40 cellular contexts compared by ENCODE assay signal in genomic region chr12:7834701-7835100, GRCh38. TPM values are rescaled to one million over a fixed set of nuclear protein-coding genes. Genes with fewer than 3 reads are reported as not detected.
DNase-seq lines count a peak whose midpoint lies in the region; TF ChIP-seq lines count a peak whose summit lies in the region.
"Had no signal": no experiment of that assay in that cellular context is flagged by ENCODE, and none has a peak within 500 bp of the region (broad histone marks: within the 10 kb centered on the region; RNA-seq: fewer than 3 reads in every experiment).

No MANE protein-coding gene starts in this region.

- no peaks in the 10 kb centered on the region for H3K9me2 ChIP-seq in Karpas-422 (replicated peaks; ENCODE audit: insufficient read depth, low read length)

- no peaks in the 10 kb centered on the region for H3K36me3 ChIP-seq in Karpas-422 (ENCODE audit: insufficient read depth, low read length)
- no peaks in the 10 kb centered on the region for H3K36me3 ChIP-seq in CD8-positive, alpha-beta memory T cell (ENCODE audit: insufficient read depth, low read length)
- H3K36me3 ChIP-seq: breast epithelium, MG63, Peyer's patch, prostate gland, tibial artery, WERI-Rb-1 had no signal

- TF ChIP-seq CTCF in epithelial cell of esophagus (IDR thresholded peaks at IDR 0.05; ENCODE audit: insufficient read depth, low read depth, low read length, missing control alignments) = no peak
- no peak for TF ChIP-seq CTCF in mesothelial cell of epicardium (IDR thresholded peaks at IDR 0.05; ENCODE audit: unreplicated experiment)

- no peaks in the 10 kb centered on the region for H3K36me3 Mint-ChIP-seq in mesothelial cell of epicardium
- peaks cover 0 to 3% (median 0%) of the 10 kb centered on the region in 3 donors for H3K36me3 Mint-ChIP-seq in CD8-positive, alpha-beta memory T cell
- H3K36me3 Mint-ChIP-seq in immature natural killer cell = no peaks in the 10 kb centered on the region
- H3K36me3 Mint-ChIP-seq: naive thymus-derived CD8-positive, alpha-beta T cell had no signal

- DNase-seq in SIG-M5 treated with dmso at 0.1 percent for 504 hours (lab: John Stamatoyannopoulos, UW; ENCODE audit: unreplicated experiment) (peak; percentile 9), SIG-M5 (lab: John Stamatoyannopoulos, UW) (no peak), epithelial cell of esophagus (ENCODE audit: low read depth) (peak; percentile 43), mesothelial cell of epicardium (ENCODE audit: low spot score in 2 of 2, unreplicated experiment in 2 of 2) (no peak), Karpas-422 (no peak), germinal center (ENCODE audit: low spot score) (no peak), immature natural killer cell (no peak)
- no peak for DNase-seq in CD8-positive, alpha-beta memory T cell
- DNase-seq: activated CD4-positive, alpha-beta T cell treated with anti-CD3 and anti-CD28 coated beads, Interleukin-2, amount 10 ng/mL, durations not matched to agents 24 days and 14 days; activated CD8-positive, alpha-beta memory T cell treated with anti-CD3 and anti-CD28 coated beads for 24 hours; activated naive CD4-positive, alpha-beta T cell treated with anti-CD3 and anti-CD28 coated beads, Interleukin-2, amount 50 U/mL, for 16 hours; activated T-cell treated with anti-CD3 and anti-CD28 coated beads for 4 hours; amygdala; DND-41; HFFc6; left ventricle myocardium superior; MG63; naive thymus-derived CD8-positive, alpha-beta T cell; NCI-H1417; NCI-H2081; NCI-H2227 treated with DMSO at 0.1 percent for 48 hours; NCI-H69; nucleus accumbens; Peyer's patch; SHP77; stimulated activated CD4-positive, alpha-beta T cell treated with anti-CD3 and anti-CD28 coated beads, Interleukin-4, amount 100 ng/mL, for 24 hours; T-helper 9 cell; tibial artery; WERI-Rb-1 had no signal

- CTCF ChIA-PET in CD8-positive, alpha-beta memory T cell (lab: Charles Lee) = no interaction called here

- H3K4me1 ChIP-seq in Karpas-422 (ENCODE audit: low read length) = no peaks in the 10 kb centered on the region
- no peaks in the 10 kb centered on the region for H3K4me1 ChIP-seq in CD8-positive, alpha-beta memory T cell (ENCODE audit: insufficient read depth, low read length)
- H3K4me1 ChIP-seq: breast epithelium, Peyer's patch, prostate gland, tibial artery had no signal

- H3K27me3 ChIP-seq in Karpas-422 (ENCODE audit: low read length) = no peaks in the 10 kb centered on the region
- no peaks in the 10 kb centered on the region for H3K27me3 ChIP-seq in CD8-positive, alpha-beta memory T cell (ENCODE audit: insufficient read depth, low read length, poor library complexity, severe bottlenecking)
- H3K27me3 ChIP-seq: breast epithelium, MG63, Peyer's patch, tibial artery had no signal

- POLR2A ChIA-PET in CD8-positive, alpha-beta memory T cell (lab: Charles Lee) = no interaction called here

- H3K4me1 Mint-ChIP-seq in mesothelial cell of epicardium (peaks cover 45% of the 10 kb centered on the region), immature natural killer cell (no peaks in the 10 kb centered on the region)
- H3K4me1 Mint-ChIP-seq in CD8-positive, alpha-beta memory T cell = peaks cover 0 to 3% (median 0%) of the 10 kb centered on the region in 3 donors
- H3K4me1 Mint-ChIP-seq: naive thymus-derived CD8-positive, alpha-beta T cell had no signal

- no peaks in the 10 kb centered on the region for H3K27me3 Mint-ChIP-seq in mesothelial cell of epicardium (ENCODE audit: low read depth)
- H3K27me3 Mint-ChIP-seq in CD8-positive, alpha-beta memory T cell = peaks cover 0 to 5% of the 10 kb centered on the region in 2 donors
- H3K27me3 Mint-ChIP-seq in immature natural killer cell (ENCODE audit: low read depth in 3 of 3) = peaks cover 2 to 10% (median 2%) of the 10 kb centered on the region in 3 donors

- no peak overlapping the region for H3K27ac ChIP-seq in Karpas-422 (ENCODE audit: low read length)
- no peak overlapping the region for H3K27ac ChIP-seq in CD8-positive, alpha-beta memory T cell (ENCODE audit: low read depth, low read length)
- H3K27ac ChIP-seq: 22Rv1, breast epithelium, C4-2B, Peyer's patch, prostate gland, tibial artery, WERI-Rb-1 had no signal

- no peak overlapping the region for H3K4me3 Mint-ChIP-seq in mesothelial cell of epicardium
- no peak overlapping the region for H3K4me3 Mint-ChIP-seq in CD8-positive, alpha-beta memory T cell
- H3K4me3 Mint-ChIP-seq in immature natural killer cell = no peak overlapping the region
- H3K4me3 Mint-ChIP-seq: activated CD4-positive, alpha-beta T cell treated with anti-CD3 and anti-CD28 coated beads, Interleukin-2, amount 10 ng/mL, durations not matched to agents 24 days and 14 days; GM23338; HFFc6; naive thymus-derived CD8-positive, alpha-beta T cell had no signal

- H4K20me1 ChIP-seq in Karpas-422 (ENCODE audit: insufficient read depth, low read depth, low read length) = no peaks in the 10 kb centered on the region

- H3K27ac Mint-ChIP-seq in mesothelial cell of epicardium (peak overlapping the region; percentile 69), immature natural killer cell (no peak overlapping the region)
- H3K27ac Mint-ChIP-seq in CD8-positive, alpha-beta memory T cell = no peak overlapping the region
- H3K27ac Mint-ChIP-seq: activated CD4-positive, alpha-beta T cell treated with anti-CD3 and anti-CD28 coated beads, Interleukin-2, amount 10 ng/mL, durations not matched to agents 24 days and 14 days; activated T-helper 2 cell treated with anti-CD3 and anti-CD28 coated beads, Interferon-gamma antibody, Interleukin-2, Interleukin-4, amounts not matched to agents 10 μg/mL and 5 μg/mL and 100 μg/mL, durations not matched to agents 14 hours and 24 hours and 36 hours; GM23338; HFFc6 had no signal

- no peaks in the 10 kb centered on the region for H3K9me3 Mint-ChIP-seq in mesothelial cell of epicardium
- H3K9me3 Mint-ChIP-seq in CD8-positive, alpha-beta memory T cell = no peaks in the 10 kb centered on the region
- no peaks in the 10 kb centered on the region for H3K9me3 Mint-ChIP-seq in immature natural killer cell
- H3K9me3 Mint-ChIP-seq: activated CD4-positive, alpha-beta T cell treated with anti-CD3 and anti-CD28 coated beads, Interleukin-2, amount 10 ng/mL, durations not matched to agents 24 days and 14 days; activated T-helper 2 cell treated with anti-CD3 and anti-CD28 coated beads, Interferon-gamma antibody, Interleukin-2, Interleukin-4, amounts not matched to agents 10 μg/mL and 5 μg/mL and 100 μg/mL, durations not matched to agents 14 hours and 24 hours and 36 hours; GM23338; HFFc6; naive thymus-derived CD8-positive, alpha-beta T cell had no signal

- H3K4me2 ChIP-seq in Karpas-422 (ENCODE audit: low read depth, low read length, poor library complexity, severe bottlenecking) = no peak overlapping the region
- H3K4me2 ChIP-seq: GM23338 had no signal

- H3K4me3 ChIP-seq in epithelial cell of esophagus (ENCODE audit: low read length) (no peak overlapping the region), Karpas-422 (ENCODE audit: low read length) (no peak overlapping the region)
- no peak overlapping the region for H3K4me3 ChIP-seq in CD8-positive, alpha-beta memory T cell (ENCODE audit: low read length)
- H3K4me3 ChIP-seq: breast epithelium, GM23338, K562, MG63, Peyer's patch, prostate gland, tibial artery had no signal

- H2AFZ ChIP-seq in Karpas-422 (ENCODE audit: low read length) = no peak overlapping the region
- H2AFZ ChIP-seq: GM23338 had no signal

- H3K9me3 ChIP-seq in Karpas-422 (ENCODE audit: low read length) = no peaks in the 10 kb centered on the region
- H3K9me3 ChIP-seq in CD8-positive, alpha-beta memory T cell (ENCODE audit: low read length) = no peaks in the 10 kb centered on the region
- H3K9me3 ChIP-seq: breast epithelium, MG63, Peyer's patch, prostate gland, tibial artery had no signal

- no peaks in the 10 kb centered on the region for H3K79me2 ChIP-seq in Karpas-422 (ENCODE audit: low read length)

- no peak overlapping the region for H3K9ac ChIP-seq in Karpas-422 (ENCODE audit: low read length)

RNA-seq across cellular contexts. Expression of gene SLC2A14, which starts 38.0 kb away (rescaled TPM):
- total RNA-seq in mesothelial cell of epicardium = 4.7 to 5.1 TPM (median 4.9 TPM) in 3 replicates
- total RNA-seq in Karpas-422 (2014; rRNA removed; shearing (Covaris generic); ENCODE audit: low replicate concordance) = not detected in 2 replicates
- under 1 TPM; 0.13 to 0.15 TPM for total RNA-seq in CD8-positive, alpha-beta memory T cell
- not detected for polyA plus RNA-seq in CD8-positive, alpha-beta memory T cell
- not detected for polyA plus RNA-seq in immature natural killer cell
- total RNA-seq: endothelial cell of umbilical vein; glomerular endothelial cell; HT1080; left ventricle myocardium superior; naive thymus-derived CD8-positive, alpha-beta T cell had no signal
- polyA plus RNA-seq: endothelial cell of umbilical vein had no signal

RNA-seq across cellular contexts. Expression of gene NANOG, which starts 45.5 kb away (rescaled TPM):
- total RNA-seq in mesothelial cell of epicardium = 0.32 to 0.58 TPM (median 0.42 TPM) in 3 replicates
- not detected in 2 replicates for total RNA-seq in Karpas-422 (2014; rRNA removed; shearing (Covaris generic); ENCODE audit: low replicate concordance)
- not detected for total RNA-seq in CD8-positive, alpha-beta memory T cell
- not detected for polyA plus RNA-seq in CD8-positive, alpha-beta memory T cell
- not detected for polyA plus RNA-seq in immature natural killer cell
- total RNA-seq: activated CD4-positive, alpha-beta T cell treated with anti-CD3 and anti-CD28 coated beads, Interleukin-2, amount 10 ng/mL, durations not matched to agents 24 days and 14 days; activated T-helper 2 cell treated with anti-CD3 and anti-CD28 coated beads, Interferon-gamma antibody, Interleukin-2, Interleukin-4, amounts not matched to agents 10 μg/mL and 5 μg/mL and 100 μg/mL, durations not matched to agents 14 hours and 24 hours and 36 hours; chondrocyte; endothelial cell of umbilical vein; HFFc6; HT1080; left ventricle myocardium superior; naive thymus-derived CD8-positive, alpha-beta T cell; Peyer's patch had no signal
- polyA plus RNA-seq: K562 had no signal

Comparison
In these comparisons a context has a peak if more than half of its experiments do, and no peak if none do; other contexts are left out.
1. DNase-seq: peak in SIG-M5 treated with dmso at 0.1 percent for 504 hours (single experiment) and epithelial cell of esophagus (single experiment); none in SIG-M5 (single experiment), mesothelial cell of epicardium (0 of 2), Karpas-422 (single experiment), CD8-positive, alpha-beta memory T cell (0 of 5), germinal center (single experiment) and immature natural killer cell (0 of 3).